19 cellular contexts compared by ENCODE assay signal in genomic region chr7:50734246-50734645, GRCh38. TPM values are rescaled to one million over a fixed set of nuclear protein-coding genes. Genes with fewer than 3 reads are reported as not detected.
A peak's percentile ranks its signal among the peaks of the same experiment; 100 is the strongest.
DNase-seq lines count a peak whose midpoint lies in the region; ATAC-seq and TF ChIP-seq lines count a peak whose summit lies in the region.
"Had no signal": no experiment of that assay in that cellular context is flagged by ENCODE, and none has a peak within 500 bp of the region (broad histone marks: within the 10 kb centered on the region; RNA-seq: fewer than 3 reads in every experiment).

No MANE protein-coding gene starts in this region.

- dilution Hi-C loops in IMR-90 (cut with HindIII; ENCODE audit: low sequenced_read_pairs, unreplicated experiment): no loop called here

- no peak overlapping the region for H3K23ac ChIP-seq in IMR-90 (ENCODE audit: low read depth, low read length)
- H3K23ac ChIP-seq in mesenchymal stem cell (ENCODE audit: low read length in 2 of 2): no peak overlapping the region

- POLR2A ChIA-PET in IMR-90 (lab: Charles Lee; ENCODE audit: unreplicated experiment): no interaction called here

- TF ChIP-seq RAD21 in IMR-90 (IDR thresholded peaks at IDR 0.05; ENCODE audit: low read length): no peak

- H4K20me1 ChIP-seq in IMR-90 (ENCODE audit: insufficient read depth, low read length): peaks cover 50% of the 10 kb centered on the region

- no peak overlapping the region for H3K56ac ChIP-seq in IMR-90 (ENCODE audit: extremely low read depth, insufficient read depth, low read length)

- in situ Hi-C loops in IMR-90 (cut with MboI; ENCODE audit: low sequenced_read_pairs): no loop called here

- H3K9ac ChIP-seq in IMR-90 (ENCODE audit: low read depth, low read length) (no peak overlapping the region), mesenchymal stem cell (ENCODE audit: low read length) (no peak overlapping the region)

- no peak overlapping the region for H4K8ac ChIP-seq in IMR-90 (ENCODE audit: low read depth in 2 of 2, low read length in 2 of 2)
- H4K8ac ChIP-seq in mesenchymal stem cell (ENCODE audit: low read length): no peak overlapping the region

- no peak overlapping the region for H2BK5ac ChIP-seq in IMR-90 (ENCODE audit: low read depth, low read length, poor library complexity, severe bottlenecking)
- H2BK5ac ChIP-seq in mesenchymal stem cell (ENCODE audit: low read depth, low read length, poor library complexity, severe bottlenecking): no peak overlapping the region

- ATAC-seq in IMR-90 (ENCODE audit: low read depth) (no peak), GM18502 (IDR thresholded peaks at IDR 0.05; ENCODE audit: poor library complexity, unreplicated experiment) (no peak), GM19463 (IDR thresholded peaks at IDR 0.05; ENCODE audit: unreplicated experiment) (no peak), GM21381 (IDR thresholded peaks at IDR 0.05; ENCODE audit: unreplicated experiment) (no peak)

- H3K4ac ChIP-seq in IMR-90 (ENCODE audit: low read depth, low read length) (no peak overlapping the region), mesenchymal stem cell (ENCODE audit: low read depth in 1 of 2, low read length in 2 of 2) (no peak overlapping the region)

- no TSS peak for BruUV-seq in IMR-90 (replicated peaks; lab: Mats Ljungman, UMichigan)

- peaks cover 4% of the 10 kb centered on the region; the same call in 1 of the 2 replicates for H3K36me3 ChIP-seq in IMR-90 (ENCODE audit: control insufficient read depth, insufficient read depth, low read length)
- H3K36me3 ChIP-seq in mesenchymal stem cell (ENCODE audit: control insufficient read depth in 1 of 2, insufficient read depth in 2 of 2, low read depth in 1 of 2, low read length in 2 of 2): peaks cover 7% of the 10 kb centered on the region in 2 experiments
- H3K36me3 ChIP-seq: SJCRH30 had no signal

- H3K14ac ChIP-seq in IMR-90 (replicated peaks; ENCODE audit: low read depth, low read length): no peak overlapping the region; the same call in 1 of the 2 replicates
- no peak overlapping the region for H3K14ac ChIP-seq in mesenchymal stem cell (ENCODE audit: low read length in 2 of 2)

- no peak overlapping the region for H3K4me2 ChIP-seq in IMR-90 (ENCODE audit: low read depth, low read length)
- no peak overlapping the region for H3K4me2 ChIP-seq in mesenchymal stem cell (ENCODE audit: low read length, poor library complexity, severe bottlenecking)

- H3K4me1 ChIP-seq in IMR-90 (ENCODE audit: control insufficient read depth, insufficient read depth, low read length) (peaks cover 15% of the 10 kb centered on the region), mesenchymal stem cell (ENCODE audit: control insufficient read depth, insufficient read depth, low read depth, low read length) (peaks cover 8% of the 10 kb centered on the region)
- H3K4me1 ChIP-seq: SJCRH30 had no signal

- H2BK20ac ChIP-seq in IMR-90 (ENCODE audit: low read depth, low read length): no peak overlapping the region

- no peaks in the 10 kb centered on the region for H3K27me3 ChIP-seq in IMR-90 (ENCODE audit: control insufficient read depth, insufficient read depth, low read length)
- H3K27me3 ChIP-seq in mesenchymal stem cell (ENCODE audit: control insufficient read depth in 1 of 2, insufficient read depth in 1 of 2, low read length in 2 of 2): no peaks in the 10 kb centered on the region
- H3K27me3 ChIP-seq: SJCRH30 had no signal

- H3K36me3 Mint-ChIP-seq in chondrocyte (ENCODE audit: low read depth): no peaks in the 10 kb centered on the region
- H3K36me3 Mint-ChIP-seq: CD4-positive, alpha-beta memory T cell had no signal

- H3K27me3 Mint-ChIP-seq in chondrocyte (ENCODE audit: low read depth): no peaks in the 10 kb centered on the region
- H3K27me3 Mint-ChIP-seq: CD4-positive, alpha-beta memory T cell had no signal

- no peak overlapping the region for H2BK12ac ChIP-seq in mesenchymal stem cell (ENCODE audit: low read length in 2 of 2)

- TF ChIP-seq POLR2A in IMR-90 (IDR thresholded peaks at IDR 0.05; ENCODE audit: low read depth, low read length): no peak

- H3K18ac ChIP-seq in IMR-90 (ENCODE audit: low read depth, low read length): no peak overlapping the region
- H3K18ac ChIP-seq in mesenchymal stem cell (ENCODE audit: low read depth in 1 of 2, low read length in 2 of 2): peak overlapping the region in 1 of 2 experiments; percentile 61

- no peaks in the 10 kb centered on the region for H3K9me3 Mint-ChIP-seq in chondrocyte (ENCODE audit: low read depth)

- H2AFZ ChIP-seq in IMR-90 (replicated peaks; ENCODE audit: low read length, poor library complexity) (peak overlapping the region; percentile 38), mesenchymal stem cell (ENCODE audit: low read depth, low read length) (no peak overlapping the region)

- no peak overlapping the region for H3K4me3 ChIP-seq in IMR-90 (ENCODE audit: insufficient read depth, low read depth, low read length)
- H3K4me3 ChIP-seq in mesenchymal stem cell (ENCODE audit: insufficient read depth in 1 of 2, low read depth in 1 of 2, low read length in 2 of 2): no peak overlapping the region
- H3K4me3 ChIP-seq: SJCRH30 had no signal

- DNase-seq in IMR-90 (no peak), chondrocyte (ENCODE audit: low spot score) (no peak), mesenchymal stem cell (no peak), ureter (ENCODE audit: low spot score) (peak; percentile 29)
- DNase-seq: CD4-positive, alpha-beta memory T cell; DMS79 treated with DMSO at 0.1 percent for 48 hours; GOT3; Karpas-422; MM.1S; NCI-H1105 treated with DMSO at 0.1 percent for 48 hours; NCI-H1694 treated with DMSO at 0.1 percent for 48 hours; NCI-H345; NCI-H526; RPMI8226; SJCRH30 had no signal

- H3K4me1 Mint-ChIP-seq in chondrocyte (ENCODE audit: low read depth): peaks cover 60% of the 10 kb centered on the region

- H3K27ac Mint-ChIP-seq in chondrocyte (ENCODE audit: unreplicated experiment): peak overlapping the region; percentile 67

- H2BK120ac ChIP-seq in IMR-90 (ENCODE audit: low read depth, low read length): no peak overlapping the region
- no peak overlapping the region for H2BK120ac ChIP-seq in mesenchymal stem cell (ENCODE audit: low read depth, low read length)

- no CpG with 5 or more reads among the region's 8 CpGs for WGBS in IMR-90 (ENCODE audit: extremely low coverage in 2 of 2, insufficient read length in 1 of 2), 2 experiments
- WGBS in mesenchymal stem cell: 100% methylated on average over 3 of the region's 8 CpGs

- no peak overlapping the region for H2BK15ac ChIP-seq in IMR-90 (ENCODE audit: low read depth, low read length)
- peak overlapping the region; percentile 54 for H2BK15ac ChIP-seq in mesenchymal stem cell (ENCODE audit: low read depth, poor library complexity, severe bottlenecking)

- peaks cover 16% of the 10 kb centered on the region for H3K9me1 ChIP-seq in IMR-90 (ENCODE audit: insufficient read depth, low read length)

- intact Hi-C loops in IMR-90 (cut with micrococcal nuclease): no loop called here

- CTCF ChIA-PET in IMR-90 (lab: Yijun Ruan, JAX): no interaction called here

- peaks cover 44 to 64% of the 10 kb centered on the region in 2 experiments for H3K79me1 ChIP-seq in IMR-90 (ENCODE audit: low read depth in 1 of 2, low read length in 2 of 2)
- H3K79me1 ChIP-seq in mesenchymal stem cell (replicated peaks; ENCODE audit: low read length, poor library complexity, severe bottlenecking): peaks cover 33% of the 10 kb centered on the region

- H3K9me3 ChIP-seq in IMR-90 (ENCODE audit: control insufficient read depth, insufficient read depth, low read length) (no peaks in the 10 kb centered on the region), mesenchymal stem cell (ENCODE audit: control insufficient read depth, low read length) (no peaks in the 10 kb centered on the region)
- H3K9me3 ChIP-seq: SJCRH30 had no signal

- TF ChIP-seq CTCF in IMR-90 (conservative IDR thresholded peaks at IDR 0.05; ENCODE audit: low read depth, low read length) (no peak), chondrocyte (IDR thresholded peaks at IDR 0.05) (no peak)

- H4K5ac ChIP-seq in IMR-90 (ENCODE audit: low read depth, low read length): no peak overlapping the region

- no peak overlapping the region for H4K91ac ChIP-seq in IMR-90 (ENCODE audit: insufficient read depth, low read depth, low read length)
- no peak overlapping the region for H4K91ac ChIP-seq in mesenchymal stem cell (ENCODE audit: low read length)

- no peak overlapping the region for H2AK9ac ChIP-seq in IMR-90 (replicated peaks; ENCODE audit: low read depth, low read length, poor library complexity)

- no peak overlapping the region for H3K27ac ChIP-seq in IMR-90 (ENCODE audit: insufficient read depth, low read length)
- peak overlapping the region; percentile 24 for H3K27ac ChIP-seq in mesenchymal stem cell (ENCODE audit: low read length, poor library complexity, severe bottlenecking)
- H3K27ac ChIP-seq: SJCRH30 had no signal

- H2AK5ac ChIP-seq in IMR-90 (ENCODE audit: low read depth, low read length) (no peak overlapping the region), mesenchymal stem cell (ENCODE audit: low read length, severe bottlenecking) (peak overlapping the region; percentile 75)

- H3K4me3 Mint-ChIP-seq in chondrocyte (ENCODE audit: unreplicated experiment): no peak overlapping the region
- H3K4me3 Mint-ChIP-seq: CD4-positive, alpha-beta memory T cell had no signal

TF ChIP-seq in IMR-90, 13 proteins besides CTCF, POLR2A, EP300 and RAD21:
- TF ChIP-seq MXI1 (IDR thresholded peaks at IDR 0.05; ENCODE audit: borderline replicate concordance, low read depth, low read length) (no peak), SMC3 (IDR thresholded peaks at IDR 0.05; ENCODE audit: low read depth, low read length) (no peak)

RNA-seq across cellular contexts. Expression of gene GRB10, which starts 48.5 kb away (rescaled TPM):
- total RNA-seq in IMR-90 (2012; rRNA removed) (11.7 and 15.1 TPM in 2 replicates), chondrocyte (31.4 to 73.7 TPM (median 69.9 TPM) in 3 replicates), ureter (106 TPM)
- polyA plus RNA-seq in IMR-90 (2012; rRNA removed): 5.1 and 6.3 TPM in 2 replicates
- 3.2 and 4.4 TPM in 2 replicates for polyA plus RNA-seq in IMR-90 (2012; cell fraction: cytosol; rRNA removed)
- polyA plus RNA-seq in IMR-90 (2012; cell fraction: nucleus; rRNA removed; ENCODE audit: low replicate concordance): 9.7 and 18.9 TPM in 2 replicates
- polyA plus RNA-seq in mesenchymal stem cell (2013, experiment 1 of 2): 16.9 TPM
- polyA plus RNA-seq in mesenchymal stem cell (2013, experiment 2 of 2): 16.6 TPM
- total RNA-seq: G401 had no signal
